ENCODE assay signal across 19 cellular contexts in the genomic region with DNA sequence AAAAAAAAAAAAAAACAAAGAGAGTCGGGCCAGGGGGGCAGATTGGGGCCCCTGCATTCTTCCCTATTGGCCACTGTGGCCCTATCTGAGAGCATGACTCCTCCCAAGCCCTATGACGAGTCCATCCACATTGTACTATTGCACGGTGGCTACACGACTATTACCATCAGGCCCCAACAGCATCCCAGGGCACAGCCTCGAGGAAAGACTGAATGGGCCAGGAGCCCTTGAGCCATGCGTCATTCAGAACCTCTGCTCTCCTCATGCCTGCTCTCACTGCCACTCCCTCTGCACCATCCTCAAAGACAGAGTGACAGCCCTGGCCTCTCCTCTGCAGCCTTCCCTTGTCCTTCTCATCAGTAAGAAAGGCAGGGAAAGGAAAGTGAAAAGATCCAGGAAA. TPM values are rescaled to one million over a fixed set of nuclear protein-coding genes. Genes with fewer than 3 reads are reported as not detected.
DNase-seq lines count a peak whose midpoint lies in the region; ATAC-seq and TF ChIP-seq lines count a peak whose summit lies in the region.
"Had no signal": no experiment of that assay in that cellular context is flagged by ENCODE, and none has a peak within 500 bp of the region (broad histone marks: within the 10 kb centered on the region; RNA-seq: fewer than 3 reads in every experiment).

No MANE protein-coding gene starts in this region.

- H3K9me3 Mint-ChIP-seq in activated T-cell treated with anti-CD3 and anti-CD28 coated beads, Interleukin-2, amount 50 U/mL, for 24 hours = no peaks in the 10 kb centered on the region
- no peaks in the 10 kb centered on the region for H3K9me3 Mint-ChIP-seq in activated T-cell treated with anti-CD3 and anti-CD28 coated beads, Interleukin-2, amount 50 U/mL, for 72 hours
- H3K9me3 Mint-ChIP-seq in GM23338 = no peaks in the 10 kb centered on the region
- H3K9me3 Mint-ChIP-seq: HFFc6 had no signal

- intact Hi-C loops in sigmoid colon (cut with DNase I) = no loop called here
- intact Hi-C loops in vagina (cut with DNase I) = no loop called here

- WGBS in sigmoid colon, 2 donors = 73 to 78% methylated on average over 6 of the region's 6 CpGs

- no peak overlapping the region for H3K4me3 Mint-ChIP-seq in activated T-cell treated with anti-CD3 and anti-CD28 coated beads, Interleukin-2, amount 50 U/mL, for 24 hours
- H3K4me3 Mint-ChIP-seq in activated T-cell treated with anti-CD3 and anti-CD28 coated beads, Interleukin-2, amount 50 U/mL, for 72 hours = no peak overlapping the region
- no peak overlapping the region for H3K4me3 Mint-ChIP-seq in GM23338
- H3K4me3 Mint-ChIP-seq: HFFc6 had no signal

- H4K20me1 ChIP-seq in GM23338 (replicated peaks; ENCODE audit: insufficient read depth) = no peaks in the 10 kb centered on the region

- H3K27me3 ChIP-seq in sigmoid colon = no peaks in the 10 kb centered on the region
- no peaks in the 10 kb centered on the region for H3K27me3 ChIP-seq in vagina
- no peaks in the 10 kb centered on the region for H3K27me3 ChIP-seq in GM23338 (ENCODE audit: insufficient read depth)

- peaks cover 0 to 12% (median 3%) of the 10 kb centered on the region in 4 donors for H3K36me3 ChIP-seq in sigmoid colon
- peaks cover 0 to 25% of the 10 kb centered on the region in 2 donors for H3K36me3 ChIP-seq in vagina
- H3K36me3 ChIP-seq in GM23338 (ENCODE audit: insufficient read depth) = no peaks in the 10 kb centered on the region

- TF ChIP-seq EP300 in sigmoid colon (IDR thresholded peaks at IDR 0.05) = no peak

- H3K79me2 ChIP-seq in GM23338 (replicated peaks; ENCODE audit: insufficient read depth) = no peaks in the 10 kb centered on the region

- no peak overlapping the region for H3K4me2 ChIP-seq in GM23338
- H3K4me2 ChIP-seq: A549 had no signal

- no peak for TF ChIP-seq CTCF in sigmoid colon (IDR thresholded peaks at IDR 0.05)
- no peak for TF ChIP-seq CTCF in vagina (IDR thresholded peaks at IDR 0.05)
- no peak for TF ChIP-seq CTCF in GM23338 (conservative IDR thresholded peaks at IDR 0.05; ENCODE audit: low read depth in 2 of 2)

- H3K27ac ChIP-seq in sigmoid colon (no peak overlapping the region), vagina (no peak overlapping the region), GM23338 (ENCODE audit: low read depth) (no peak overlapping the region)
- H3K27ac ChIP-seq: A549 had no signal

- H3K9me3 ChIP-seq in sigmoid colon (no peaks in the 10 kb centered on the region), vagina (no peaks in the 10 kb centered on the region)
- H3K9me3 ChIP-seq: A549 had no signal

- no peaks in the 10 kb centered on the region for H3K9me2 ChIP-seq in GM23338 (ENCODE audit: insufficient read depth)

- H3K4me3 ChIP-seq in sigmoid colon (no peak overlapping the region), vagina (no peak overlapping the region), GM23338 (no peak overlapping the region)
- H3K4me3 ChIP-seq: A549, GM12878 had no signal

- H3K4me1 ChIP-seq in sigmoid colon (peaks cover 0 to 6% (median 3%) of the 10 kb centered on the region in 4 donors), vagina (peaks cover 9% of the 10 kb centered on the region), GM23338 (ENCODE audit: insufficient read depth) (no peaks in the 10 kb centered on the region)
- H3K4me1 ChIP-seq: A549 had no signal

- TF ChIP-seq POLR2A in sigmoid colon (IDR thresholded peaks at IDR 0.05) (no peak), vagina (IDR thresholded peaks at IDR 0.05) (no peak)

- peaks cover 4% of the 10 kb centered on the region for H3K4me1 Mint-ChIP-seq in activated T-cell treated with anti-CD3 and anti-CD28 coated beads, Interleukin-2, amount 50 U/mL, for 24 hours (ENCODE audit: low read depth)
- H3K4me1 Mint-ChIP-seq in activated T-cell treated with anti-CD3 and anti-CD28 coated beads, Interleukin-2, amount 50 U/mL, for 72 hours (ENCODE audit: low read depth) = peaks cover 7% of the 10 kb centered on the region
- peaks cover 4% of the 10 kb centered on the region for H3K4me1 Mint-ChIP-seq in GM23338

- no peak overlapping the region for H2AFZ ChIP-seq in GM23338

- no peaks in the 10 kb centered on the region for H3K36me3 Mint-ChIP-seq in activated T-cell treated with anti-CD3 and anti-CD28 coated beads, Interleukin-2, amount 50 U/mL, for 24 hours (ENCODE audit: low read depth)
- H3K36me3 Mint-ChIP-seq in activated T-cell treated with anti-CD3 and anti-CD28 coated beads, Interleukin-2, amount 50 U/mL, for 72 hours (ENCODE audit: insufficient read depth in 2 of 2) = no peaks in the 10 kb centered on the region
- H3K36me3 Mint-ChIP-seq in GM23338 (ENCODE audit: low read depth) = peaks cover 11% of the 10 kb centered on the region; the same call in 2 of the 3 replicates

- H3K27me3 Mint-ChIP-seq in activated T-cell treated with anti-CD3 and anti-CD28 coated beads, Interleukin-2, amount 50 U/mL, for 24 hours = no peaks in the 10 kb centered on the region
- no peaks in the 10 kb centered on the region for H3K27me3 Mint-ChIP-seq in activated T-cell treated with anti-CD3 and anti-CD28 coated beads, Interleukin-2, amount 50 U/mL, for 72 hours (ENCODE audit: low read depth)
- peaks cover 7% of the 10 kb centered on the region for H3K27me3 Mint-ChIP-seq in GM23338 (ENCODE audit: insufficient read depth, low read depth, poor library complexity)

- ATAC-seq in activated T-cell treated with anti-CD3 and anti-CD28 coated beads, Interleukin-2, amount 50 U/mL, for 72 hours (replicated peaks in 1 of 2) = no peak
- ATAC-seq in GM23338 (no peak), HG03520 (IDR thresholded peaks at IDR 0.05; ENCODE audit: unreplicated experiment) (no peak)
- ATAC-seq: A549, GM12878, PC-3 had no signal

- H3K27ac Mint-ChIP-seq in activated T-cell treated with anti-CD3 and anti-CD28 coated beads, Interleukin-2, amount 50 U/mL, for 24 hours = no peak overlapping the region
- H3K27ac Mint-ChIP-seq in activated T-cell treated with anti-CD3 and anti-CD28 coated beads, Interleukin-2, amount 50 U/mL, for 72 hours = no peak overlapping the region
- H3K27ac Mint-ChIP-seq in GM23338 = no peak overlapping the region
- H3K27ac Mint-ChIP-seq: HFFc6 had no signal

- DNase-seq in activated T-cell treated with anti-CD3 and anti-CD28 coated beads, Interleukin-2, amount 50 U/mL, for 24 hours = peak; percentile 2
- no peak for DNase-seq in activated T-cell treated with anti-CD3 and anti-CD28 coated beads, Interleukin-2, amount 50 U/mL, for 72 hours
- DNase-seq in islet precursor cell (peak; percentile 44), sigmoid colon (peak; percentile 22), vagina (ENCODE audit: extremely low spot score in 2 of 2) (peak; percentile 55 to 74), GM23338 (ENCODE audit: low spot score) (no peak), SW480 (ENCODE audit: low spot score) (no peak)
- DNase-seq: AML-193; GOT3; HFFc6; KBM-7; NCI-H1092; NCI-H1694 treated with DMSO at 0.1 percent for 48 hours; NCI-H69; NK-92 treated with Interleukin-12 subunit alpha and Interleukin-12 subunit beta, amount 100 ng/mL, for 24 hours; PC-3 had no signal

- H3F3A ChIP-seq in GM23338 (replicated peaks; ENCODE audit: low read depth) = peaks cover 6% of the 10 kb centered on the region; the same call in 1 of the 2 replicates

TF ChIP-seq in GM23338, 12 proteins besides CTCF, POLR2A, EP300 and RAD21 (continues in another document):
- TF ChIP-seq NANOG (IDR thresholded peaks at IDR 0.05; ENCODE audit: borderline replicate concordance) (no peak), CREB1 (CRISPR knock-in tag; IDR thresholded peaks at IDR 0.05; ENCODE audit: low read depth) (no peak), EZH2 (IDR thresholded peaks at IDR 0.05; ENCODE audit: low read depth, unreplicated experiment) (no peak), POLR2AphosphoS5 (IDR thresholded peaks at IDR 0.05; ENCODE audit: low read depth) (no peak), EZH2phosphoT487 (IDR thresholded peaks at IDR 0.05; ENCODE audit: unreplicated experiment) (no peak), STAT1 (IDR thresholded peaks at IDR 0.05; ENCODE audit: unreplicated experiment) (no peak)
- TF ChIP-seq, protein P1, sequence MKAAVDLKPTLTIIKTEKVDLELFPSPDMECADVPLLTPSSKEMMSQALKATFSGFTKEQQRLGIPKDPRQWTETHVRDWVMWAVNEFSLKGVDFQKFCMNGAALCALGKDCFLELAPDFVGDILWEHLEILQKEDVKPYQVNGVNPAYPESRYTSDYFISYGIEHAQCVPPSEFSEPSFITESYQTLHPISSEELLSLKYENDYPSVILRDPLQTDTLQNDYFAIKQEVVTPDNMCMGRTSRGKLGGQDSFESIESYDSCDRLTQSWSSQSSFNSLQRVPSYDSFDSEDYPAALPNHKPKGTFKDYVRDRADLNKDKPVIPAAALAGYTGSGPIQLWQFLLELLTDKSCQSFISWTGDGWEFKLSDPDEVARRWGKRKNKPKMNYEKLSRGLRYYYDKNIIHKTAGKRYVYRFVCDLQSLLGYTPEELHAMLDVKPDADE (IDR thresholded peaks at IDR 0.05) = no peak

RNA-seq across cellular contexts. Expression of a gene that starts 20.2 kb away (rescaled TPM):
- not detected for total RNA-seq in activated T-cell treated with anti-CD3 and anti-CD28 coated beads, Interleukin-2, amount 50 U/mL, for 72 hours
- not detected for total RNA-seq in sigmoid colon
- 1 to 10 TPM in 2 of 3 donors, not detected in 1; 1.1 to 1.8 TPM for polyA plus RNA-seq in sigmoid colon
- total RNA-seq in vagina = not detected
- not detected in 2 replicates for total RNA-seq in GM23338 (2014; rRNA removed; shearing (Covaris generic))
- not detected in 2 replicates for polyA plus RNA-seq in GM23338 (2016; fragmentation: Nextera tagmentation; extraction: Ambion mirVana)
- total RNA-seq: HFFc6, PC-3 had no signal
- polyA plus RNA-seq: GM12878 had no signal

RNA-seq across cellular contexts. Expression of a gene that starts 26.9 kb away (rescaled TPM):
- not detected for total RNA-seq in activated T-cell treated with anti-CD3 and anti-CD28 coated beads, Interleukin-2, amount 50 U/mL, for 72 hours
- not detected for total RNA-seq in sigmoid colon
- polyA plus RNA-seq in sigmoid colon = under 1 TPM in 1 of 3 donors, not detected in 2; 0.38 TPM
- not detected for total RNA-seq in vagina
- 0.76 TPM in 1 of 2 replicates, not detected in the other for total RNA-seq in GM23338 (2014; rRNA removed; shearing (Covaris generic))
- 0.76 and 0.90 TPM in 2 replicates for polyA plus RNA-seq in GM23338 (2016; fragmentation: Nextera tagmentation; extraction: Ambion mirVana)
- total RNA-seq: HFFc6, PC-3 had no signal
- polyA plus RNA-seq: GM12878 had no signal

Comparison
In these comparisons a context has a peak if more than half of its experiments do, and no peak if none do; other contexts are left out.
1. DNase-seq: peak in activated T-cell treated with anti-CD3 and anti-CD28 coated beads, Interleukin-2, amount 50 U/mL, for 24 hours (single experiment), islet precursor cell (single experiment), sigmoid colon (single experiment) and vagina (2 of 2); none in activated T-cell treated with anti-CD3 and anti-CD28 coated beads, Interleukin-2, amount 50 U/mL, for 72 hours (0 of 2), GM23338 (single experiment) and SW480 (single experiment).